1 cellular context compared by ENCODE assay signal in genomic region chr11:79397252-79397651, GRCh38.
TF ChIP-seq lines count a peak whose summit lies in the region.

No MANE protein-coding gene starts in this region.

TF ChIP-seq in IMR-90, 13 proteins besides CTCF, POLR2A, EP300 and RAD21:
- TF ChIP-seq ELK1 (IDR thresholded peaks at IDR 0.05; ENCODE audit: borderline replicate concordance, low read depth, low read length) (no peak), MXI1 (IDR thresholded peaks at IDR 0.05; ENCODE audit: borderline replicate concordance, low read depth, low read length) (no peak), BHLHE40 (IDR thresholded peaks at IDR 0.05; ENCODE audit: low read depth, low read length) (no peak), CHD1 (IDR thresholded peaks at IDR 0.05; ENCODE audit: low read depth, low read length) (no peak), MAFK (IDR thresholded peaks at IDR 0.05; ENCODE audit: low read depth, low read length) (no peak), NFE2L2 (IDR thresholded peaks at IDR 0.05; ENCODE audit: low read depth, low read length) (no peak), CEBPB (IDR thresholded peaks at IDR 0.05; ENCODE audit: low read depth, low read length) (no peak), RCOR1 (IDR thresholded peaks at IDR 0.05; ENCODE audit: insufficient replicate concordance, low read length) (no peak), RFX5 (IDR thresholded peaks at IDR 0.05; ENCODE audit: low read depth, low read length) (no peak), FOS (IDR thresholded peaks at IDR 0.05; ENCODE audit: low read depth, low read length) (no peak), SMC3 (IDR thresholded peaks at IDR 0.05; ENCODE audit: low read depth, low read length) (no peak), MAZ (IDR thresholded peaks at IDR 0.05; ENCODE audit: borderline replicate concordance, low read depth, low read length) (no peak), USF2 (IDR thresholded peaks at IDR 0.05; ENCODE audit: low read depth, low read length) (no peak)
